In genomic region chr2:24491626-24492282, GRCh38 we compare ENCODE assay signal across 7 cellular contexts. TPM values are rescaled to one million over a fixed set of nuclear protein-coding genes. Genes with fewer than 3 reads are reported as not detected.
DNase-seq lines count a peak whose midpoint lies in the region; ATAC-seq and TF ChIP-seq lines count a peak whose summit lies in the region.

No MANE protein-coding gene starts in this region.

- CTCF ChIA-PET in activated CD8-positive, alpha-beta memory T cell treated with anti-CD3 and anti-CD28 coated beads, Interleukin-2, amount 10 ng/mL, durations not matched to agents 7 days and 5 days (lab: Charles Lee), result interaction anchor here (1.5 kb wide), 1 partner anchor 334 kb away, joined by 4 read pairs; no protein-coding TSS in a partner anchor

- no peaks in the 10 kb centered on the region for H3K27me3 Mint-ChIP-seq in activated CD8-positive, alpha-beta memory T cell treated with anti-CD3 and anti-CD28 coated beads, Interleukin-2, amount 10 ng/mL, durations not matched to agents 7 days and 5 days
- peaks cover 20% of the 10 kb centered on the region for H3K27me3 Mint-ChIP-seq in endothelial cell (ENCODE audit: unreplicated experiment)

- H3K9me3 Mint-ChIP-seq in activated CD8-positive, alpha-beta memory T cell treated with anti-CD3 and anti-CD28 coated beads, Interleukin-2, amount 10 ng/mL, durations not matched to agents 7 days and 5 days (ENCODE audit: low read depth), result no peaks in the 10 kb centered on the region
- no peaks in the 10 kb centered on the region for H3K9me3 Mint-ChIP-seq in endothelial cell (ENCODE audit: unreplicated experiment)

- no peak for TF ChIP-seq CTCF in endothelial cell (IDR thresholded peaks at IDR 0.05; ENCODE audit: unreplicated experiment)

- H3K27ac Mint-ChIP-seq in activated CD8-positive, alpha-beta memory T cell treated with anti-CD3 and anti-CD28 coated beads, Interleukin-2, amount 10 ng/mL, durations not matched to agents 7 days and 5 days, result peak overlapping the region; percentile 65
- H3K27ac Mint-ChIP-seq in endothelial cell (ENCODE audit: unreplicated experiment), result peak overlapping the region; percentile 38

- peak; percentile 73 for DNase-seq in NCI-H2227 treated with DMSO at 0.1 percent for 48 hours (lab: John Stamatoyannopoulos, UW)
- peak; percentile 69 for DNase-seq in activated CD8-positive, alpha-beta memory T cell treated with anti-CD3 and anti-CD28 coated beads, Interleukin-2, amount 10 ng/mL, durations not matched to agents 7 days and 5 days
- peak; percentile 66 for DNase-seq in endothelial cell (ENCODE audit: low spot score)
- peak; percentile 22 for DNase-seq in mucosa of gallbladder (ENCODE audit: low spot score)
- DNase-seq in stimulated activated CD8-positive, alpha-beta memory T cell treated with anti-CD3 and anti-CD28 coated beads, Interleukin-4, amount 100 ng/mL, for 24 hours (ENCODE audit: low read depth), result peak; percentile 47

- no peaks in the 10 kb centered on the region for H3K36me3 Mint-ChIP-seq in activated CD8-positive, alpha-beta memory T cell treated with anti-CD3 and anti-CD28 coated beads, Interleukin-2, amount 10 ng/mL, durations not matched to agents 7 days and 5 days
- H3K36me3 Mint-ChIP-seq in endothelial cell (ENCODE audit: low read depth, unreplicated experiment), result peaks cover 9% of the 10 kb centered on the region

- ATAC-seq in GM18519 (IDR thresholded peaks at IDR 0.05; ENCODE audit: low FRiP score, unreplicated experiment), result peak; percentile 25
- ATAC-seq in HG02870 (IDR thresholded peaks at IDR 0.05; ENCODE audit: unreplicated experiment), result peak; percentile 34
- ATAC-seq in activated CD8-positive, alpha-beta memory T cell treated with anti-CD3 and anti-CD28 coated beads, Interleukin-2, amount 10 ng/mL, durations not matched to agents 7 days and 5 days, result peak; percentile 40

- H3K4me1 Mint-ChIP-seq in activated CD8-positive, alpha-beta memory T cell treated with anti-CD3 and anti-CD28 coated beads, Interleukin-2, amount 10 ng/mL, durations not matched to agents 7 days and 5 days, result peaks cover 38% of the 10 kb centered on the region
- peaks cover 43% of the 10 kb centered on the region for H3K4me1 Mint-ChIP-seq in endothelial cell (ENCODE audit: unreplicated experiment)

- H3K4me3 Mint-ChIP-seq in activated CD8-positive, alpha-beta memory T cell treated with anti-CD3 and anti-CD28 coated beads, Interleukin-2, amount 10 ng/mL, durations not matched to agents 7 days and 5 days, result peak overlapping the region; percentile 82
- peak overlapping the region; percentile 97 for H3K4me3 Mint-ChIP-seq in endothelial cell (ENCODE audit: unreplicated experiment)

RNA-seq across cellular contexts. Expression of gene NCOA1, which starts 0.7 kb away (rescaled TPM):
- total RNA-seq in activated CD8-positive, alpha-beta memory T cell treated with anti-CD3 and anti-CD28 coated beads, Interleukin-2, amount 10 ng/mL, durations not matched to agents 7 days and 5 days, result 10 to 100 TPM; 24.4 to 26.2 TPM
- total RNA-seq in endothelial cell (ENCODE audit: unreplicated experiment) (47.4 TPM), mucosa of gallbladder (31.6 TPM)

Comparison
In these comparisons a context has a peak if more than half of its experiments do, and no peak if none do; other contexts are left out.
1. Peak in every context shown above with its lines: DNase-seq and ATAC-seq.
2. DNase-seq: peak in every context shown above with its lines; median percentile 73 in NCI-H2227 treated with DMSO at 0.1 percent for 48 hours; 69 in activated CD8-positive, alpha-beta memory T cell treated with anti-CD3 and anti-CD28 coated beads, Interleukin-2, amount 10 ng/mL, durations not matched to agents 7 days and 5 days; 66 in endothelial cell; 47 in stimulated activated CD8-positive, alpha-beta memory T cell treated with anti-CD3 and anti-CD28 coated beads, Interleukin-4, amount 100 ng/mL, for 24 hours; 22 in mucosa of gallbladder.